15 cellular contexts compared by ENCODE assay signal in genomic region chr10:32947586-32947985, GRCh38.
"Had no signal": no experiment of that assay in that cellular context is flagged by ENCODE, and none has a peak within 500 bp of the region (broad histone marks: within the 10 kb centered on the region; RNA-seq: fewer than 3 reads in every experiment).

No MANE protein-coding gene starts in this region.

- H3K4me3 Mint-ChIP-seq: neural crest cell had no signal

- H3K27me3 Mint-ChIP-seq: stimulated activated naive CD8-positive, alpha-beta T cell treated with anti-CD3 and anti-CD28 coated beads, Interleukin-15, amount 100 ng/mL, for 72 hours had no signal

- H3K9me3 Mint-ChIP-seq: activated T-cell treated with anti-CD3 and anti-CD28 coated beads, Interleukin-2, amount 50 U/mL, for 4 hours; neural crest cell; stimulated activated naive CD8-positive, alpha-beta T cell treated with anti-CD3 and anti-CD28 coated beads, Interleukin-15, amount 100 ng/mL, for 72 hours had no signal

- DNase-seq: activated CD4-positive, CD25-positive, alpha-beta regulatory T cell; activated T-cell treated with anti-CD3 and anti-CD28 coated beads, Interleukin-2, amount 50 U/mL, for 4 hours; caudate nucleus; cortex of kidney; effector CD8-positive, alpha-beta T cell; gastrocnemius medialis; heart right ventricle; left ventricle myocardium superior; mesendoderm; stimulated activated CD4-positive, alpha-beta T cell treated with anti-CD3 and anti-CD28 coated beads, Interleukin-4, amount 100 ng/mL, for 1 hour; stimulated activated CD8-positive, alpha-beta memory T cell treated with anti-CD3 and anti-CD28 coated beads, Interleukin-4, amount 100 ng/mL, for 48 hours; stimulated activated naive CD8-positive, alpha-beta T cell treated with anti-CD3 and anti-CD28 coated beads, Interleukin-15, amount 100 ng/mL, for 72 hours; T-helper 2 cell had no signal

- H3K27me3 ChIP-seq: gastrocnemius medialis, heart right ventricle had no signal

- H3K4me3 ChIP-seq: gastrocnemius medialis, heart right ventricle, thoracic aorta had no signal

- H3K36me3 ChIP-seq: gastrocnemius medialis, heart right ventricle, thoracic aorta had no signal

- ATAC-seq: gastrocnemius medialis, heart right ventricle, left ventricle myocardium superior had no signal

- H3K9me3 ChIP-seq: gastrocnemius medialis, heart right ventricle, thoracic aorta had no signal
